In the genomic region with DNA sequence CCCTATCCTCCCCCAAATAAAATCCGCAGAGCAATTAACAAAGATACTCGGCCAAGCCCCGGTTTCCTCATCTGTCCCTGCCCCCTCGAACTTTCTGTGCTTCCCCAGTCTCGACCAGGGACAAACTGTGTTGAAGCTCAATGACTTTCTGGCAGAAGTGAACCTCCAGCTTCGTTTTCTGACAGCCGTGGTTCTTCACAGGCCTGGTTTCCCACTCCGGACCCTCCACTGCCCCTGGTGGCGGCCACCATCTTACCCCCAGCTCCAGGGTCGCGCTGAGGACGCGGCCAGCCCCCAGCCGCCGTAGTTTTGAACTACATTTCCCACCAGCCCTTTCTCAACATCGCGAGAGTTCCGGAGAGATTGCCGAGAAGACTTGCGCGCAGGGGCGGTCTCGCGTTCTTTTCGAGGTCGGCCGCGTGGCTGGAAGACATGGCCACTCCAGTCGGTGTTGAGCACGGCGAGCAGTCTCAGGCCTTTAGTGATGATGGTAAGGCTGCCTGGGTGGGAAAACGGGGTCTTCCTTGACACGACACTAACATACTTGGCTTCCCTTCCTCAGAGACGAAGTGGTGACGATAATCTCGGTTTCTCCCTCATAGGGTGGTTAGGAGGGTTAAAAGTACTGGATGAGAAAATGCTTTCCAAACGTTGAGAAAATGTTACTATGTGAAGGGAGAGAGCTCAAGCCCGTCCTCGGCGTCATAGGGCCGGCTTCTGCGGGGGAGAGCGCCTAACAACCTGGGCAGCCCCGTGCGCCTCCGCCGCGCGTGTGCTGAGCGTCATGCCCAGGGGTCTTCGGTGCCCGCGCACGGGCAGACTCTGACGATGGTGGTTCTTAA, we compare ENCODE assay signal across 8 cellular contexts. TPM values are rescaled to one million over a fixed set of nuclear protein-coding genes. Genes with fewer than 3 reads are reported as not detected.
DNase-seq lines count a peak whose midpoint lies in the region; ATAC-seq and TF ChIP-seq lines count a peak whose summit lies in the region.

No MANE protein-coding gene starts in this region.

- DNase-seq in BE2C = peak; percentile 98
- peak; percentile 98 for DNase-seq in NCI-H460 (ENCODE audit: extremely low read depth, low read depth)
- DNase-seq in activated CD4-positive, alpha-beta T cell treated with anti-CD3 and anti-CD28 coated beads for 24 hours (ENCODE audit: low read depth in 2 of 2) = peak; percentile 88 to 89
- peak; percentile 97 for DNase-seq in choroid plexus epithelial cell (ENCODE audit: low read depth)
- DNase-seq in kidney tubule cell (ENCODE audit: low spot score) = peak; percentile 96
- DNase-seq in stimulated activated CD4-positive, alpha-beta T cell treated with anti-CD3 and anti-CD28 coated beads, Interleukin-1b, Interleukin-23, amount 100 ng/mL, for 1 hour (ENCODE audit: low read depth in 2 of 2) = peak; percentile 82 to 85

- H3K4me1 ChIP-seq in BE2C = peaks cover 12% of the 10 kb centered on the region

- H3K4me3 ChIP-seq in BE2C (ENCODE audit: low read depth, low read length) (peak overlapping the region; percentile 76), choroid plexus epithelial cell (ENCODE audit: low read depth, low read length) (peak overlapping the region; percentile 89)

- peak; percentile 88 for ATAC-seq in HG03432 (IDR thresholded peaks at IDR 0.05; ENCODE audit: unreplicated experiment)

- TF ChIP-seq POLR2A in GM19193 (IDR thresholded peaks at IDR 0.05; ENCODE audit: extremely low read depth, insufficient read depth, insufficient read length) = peak; percentile 97

- no peaks in the 10 kb centered on the region for H3K9me3 ChIP-seq in BE2C

- peaks cover 63% of the 10 kb centered on the region for H3K36me3 ChIP-seq in BE2C

- H3K27me3 ChIP-seq in BE2C = no peaks in the 10 kb centered on the region

- TF ChIP-seq CTCF in BE2C (IDR thresholded peaks at IDR 0.05; ENCODE audit: low read depth, low read length) (peak; percentile 75), choroid plexus epithelial cell (conservative IDR thresholded peaks at IDR 0.05; ENCODE audit: low read depth, low read length) (peak; percentile 63)

RNA-seq across cellular contexts. Expression of gene PRCD, which starts 17.7 kb away (rescaled TPM):
- polyA plus RNA-seq in BE2C (2012; ENCODE audit: insufficient read depth, insufficient read length, low read depth) = 44.2 TPM
- not detected in 2 replicates for total RNA-seq in NCI-H460 (2014; rRNA removed; shearing (Covaris generic))
- polyA plus RNA-seq in NCI-H460 (2014; cell fraction: nucleus; rRNA removed) = not detected in 2 replicates

RNA-seq across cellular contexts. Expression of gene CYGB, which starts 20.1 kb away (rescaled TPM):
- polyA plus RNA-seq in BE2C (2012; ENCODE audit: insufficient read depth, insufficient read length, low read depth) = 160 TPM
- 2.8 TPM in 2 replicates for total RNA-seq in NCI-H460 (2014; rRNA removed; shearing (Covaris generic))
- 5.3 and 21.1 TPM in 2 replicates for polyA plus RNA-seq in NCI-H460 (2014; cell fraction: nucleus; rRNA removed)

RNA-seq across cellular contexts. Expression of gene ST6GALNAC2, which starts 28.1 kb away (rescaled TPM):
- not detected for polyA plus RNA-seq in BE2C (2012; ENCODE audit: insufficient read depth, insufficient read length, low read depth)
- 1.4 and 3.1 TPM in 2 replicates for total RNA-seq in NCI-H460 (2014; rRNA removed; shearing (Covaris generic))
- 2.7 and 5.0 TPM in 2 replicates for polyA plus RNA-seq in NCI-H460 (2014; cell fraction: nucleus; rRNA removed)

RNA-seq across cellular contexts. Expression of gene RHBDF2, which starts 56.4 kb away (rescaled TPM):
- polyA plus RNA-seq in BE2C (2012; ENCODE audit: insufficient read depth, insufficient read length, low read depth) = 4.0 TPM
- total RNA-seq in NCI-H460 (2014; rRNA removed; shearing (Covaris generic)) = 21.5 and 28.1 TPM in 2 replicates
- 20.2 and 27.7 TPM in 2 replicates for polyA plus RNA-seq in NCI-H460 (2014; cell fraction: nucleus; rRNA removed)

Comparison
In these comparisons a context has a peak if more than half of its experiments do, and no peak if none do; other contexts are left out.
1. Peak in every context shown above with its lines: DNase-seq, ATAC-seq and H3K4me3 ChIP-seq.